16 cellular contexts compared by ENCODE assay signal in the genomic region with DNA sequence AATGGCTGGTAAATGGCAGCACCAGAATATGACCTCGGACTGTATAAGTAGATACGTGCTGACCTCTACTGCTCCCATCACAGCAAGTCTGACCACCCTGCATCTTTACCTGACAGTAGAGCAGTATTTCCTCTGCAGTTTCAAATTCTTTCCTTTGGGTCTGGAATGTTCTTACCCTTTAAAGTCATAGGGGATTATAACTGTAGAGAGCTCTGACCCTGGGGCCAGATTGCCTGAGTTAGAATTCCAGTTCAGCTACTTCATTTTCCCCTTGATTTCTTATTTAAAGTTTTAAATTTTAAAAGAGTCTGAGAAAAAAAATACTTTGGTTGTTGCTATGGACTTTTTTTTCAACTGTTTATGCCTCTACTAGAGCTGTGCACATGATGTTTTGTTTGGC.
"Had no signal": no experiment of that assay in that cellular context is flagged by ENCODE, and none has a peak within 500 bp of the region (broad histone marks: within the 10 kb centered on the region; RNA-seq: fewer than 3 reads in every experiment).

No MANE protein-coding gene starts in this region.

- H3K36me3 ChIP-seq: gastrocnemius medialis, pancreas, thyroid gland had no signal

- H3K4me3 ChIP-seq: gastrocnemius medialis, mucosa of descending colon, pancreas, thyroid gland had no signal

- H3K27me3 ChIP-seq: gastrocnemius medialis, pancreas, thyroid gland had no signal

- H3K9me3 Mint-ChIP-seq: natural killer cell had no signal

- H3K27ac Mint-ChIP-seq: natural killer cell, progenitor cell of endocrine pancreas had no signal

- H3K27ac ChIP-seq: gastrocnemius medialis, pancreas, thyroid gland had no signal

- H3K9me3 ChIP-seq: gastrocnemius medialis, mucosa of descending colon, pancreas, thyroid gland had no signal

- H3K4me1 Mint-ChIP-seq: natural killer cell, neural crest cell had no signal

- ATAC-seq: esophagus mucosa, gastrocnemius medialis, left lobe of liver, mucosa of descending colon, natural killer cell, pancreas, right cardiac atrium had no signal

- DNase-seq: effector memory CD4-positive, alpha-beta T cell; gastrocnemius medialis; islet precursor cell; mammary epithelial cell; mucosa of descending colon; natural killer cell; pancreas; right cardiac atrium; small intestine; stimulated activated CD4-positive, alpha-beta T cell treated with anti-CD3 and anti-CD28 coated beads, Interleukin-12 subunit alpha, Interleukin-12 subunit beta, amount 100 ng/mL, for 4 hours; stimulated activated naive CD4-positive, alpha-beta T cell treated with Interleukin-2 at 50 U/mL for 16 hours; thyroid gland had no signal

- H3K27me3 Mint-ChIP-seq: progenitor cell of endocrine pancreas had no signal

- H3K4me3 Mint-ChIP-seq: natural killer cell, neural crest cell had no signal

- H3K36me3 Mint-ChIP-seq: natural killer cell had no signal
